Comparison of ENCODE assay signal across 15 cellular contexts in genomic region chr10:124640056-124640455, GRCh38.
DNase-seq lines count a peak whose midpoint lies in the region; ATAC-seq and TF ChIP-seq lines count a peak whose summit lies in the region.
"Had no signal": no experiment of that assay in that cellular context is flagged by ENCODE, and none has a peak within 500 bp of the region (broad histone marks: within the 10 kb centered on the region; RNA-seq: fewer than 3 reads in every experiment).

No MANE protein-coding gene starts in this region.

- H3K36me3 Mint-ChIP-seq in neural crest cell (ENCODE audit: low read depth): no peaks in the 10 kb centered on the region
- H3K36me3 Mint-ChIP-seq: activated naive CD8-positive, alpha-beta T cell treated with anti-CD3 and anti-CD28 coated beads, Interleukin-2, amount 10 ng/mL, durations not matched to agents 7 days and 5 days had no signal

- intact Hi-C loops in heart left ventricle (cut with DNase I): loop anchor here in 7 of 10 donors (5.0 to 10.0 kb wide), 4 partner anchors 37 to 97 kb away; no protein-coding TSS in a partner anchor
- intact Hi-C loops in cardiac septum (cut with DNase I): no loop called here
- intact Hi-C loops in uterus (cut with DNase I; ENCODE audit: low total_unique reads): no loop called here
- intact Hi-C loops in ascending aorta (cut with DNase I): no loop called here

- no peak for TF ChIP-seq CTCF in heart left ventricle (IDR thresholded peaks at IDR 0.05)
- TF ChIP-seq CTCF in neural crest cell (conservative IDR thresholded peaks at IDR 0.05): no peak
- TF ChIP-seq CTCF in uterus (IDR thresholded peaks at IDR 0.05): no peak
- no peak for TF ChIP-seq CTCF in ascending aorta (IDR thresholded peaks at IDR 0.05)

- H3K9me3 ChIP-seq in heart left ventricle (no peaks in the 10 kb centered on the region), uterus (no peaks in the 10 kb centered on the region), ascending aorta (no peaks in the 10 kb centered on the region)
- H3K9me3 ChIP-seq in effector memory CD4-positive, alpha-beta T cell (ENCODE audit: control insufficient read depth, low read length): no peaks in the 10 kb centered on the region
- H3K9me3 ChIP-seq: A549, pancreas had no signal

- H3K27me3 ChIP-seq in heart left ventricle (no peaks in the 10 kb centered on the region), uterus (no peaks in the 10 kb centered on the region), ascending aorta (no peaks in the 10 kb centered on the region)
- H3K27me3 ChIP-seq in effector memory CD4-positive, alpha-beta T cell (replicated peaks; ENCODE audit: control insufficient read depth, insufficient read depth, low read length, poor library complexity, severe bottlenecking): no peaks in the 10 kb centered on the region
- H3K27me3 ChIP-seq: pancreas had no signal

- peaks cover 50% of the 10 kb centered on the region for H3K4me1 Mint-ChIP-seq in neural crest cell

- no peak for TF ChIP-seq POLR2A in heart left ventricle (IDR thresholded peaks at IDR 0.05)
- no peak for TF ChIP-seq POLR2A in uterus (IDR thresholded peaks at IDR 0.05)

- H3K27ac Mint-ChIP-seq in neural crest cell (ENCODE audit: unreplicated experiment): peak overlapping the region; percentile 96
- H3K27ac Mint-ChIP-seq: activated naive CD8-positive, alpha-beta T cell treated with anti-CD3 and anti-CD28 coated beads, Interleukin-2, amount 10 ng/mL, durations not matched to agents 7 days and 5 days had no signal

- no peaks in the 10 kb centered on the region for H3K27me3 Mint-ChIP-seq in neural crest cell (ENCODE audit: low read depth)
- H3K27me3 Mint-ChIP-seq: activated naive CD8-positive, alpha-beta T cell treated with anti-CD3 and anti-CD28 coated beads, Interleukin-2, amount 10 ng/mL, durations not matched to agents 7 days and 5 days had no signal

- H3K27ac ChIP-seq in heart left ventricle (peak overlapping the region in 9 of 12 donors; percentile 48 to 93 (median 82)), uterus (peak overlapping the region; percentile 52 to 78), ascending aorta (no peak overlapping the region)
- H3K27ac ChIP-seq in effector memory CD4-positive, alpha-beta T cell (ENCODE audit: insufficient read depth, low read length, poor library complexity, severe bottlenecking): peak overlapping the region; percentile 72
- H3K27ac ChIP-seq: A549, pancreas had no signal

- DNase-seq in heart left ventricle (no peak), cardiac septum (ENCODE audit: low spot score) (no peak), neural crest cell (ENCODE audit: low read depth, low spot score) (no peak), uterus (no peak), ascending aorta (ENCODE audit: low spot score in 2 of 2) (no peak), NCI-H1436 (lab: John Stamatoyannopoulos, UW) (no peak)
- DNase-seq in effector memory CD4-positive, alpha-beta T cell: no peak
- DNase-seq in activated effector memory CD4-positive, alpha-beta T cell treated with Interleukin-2 at 50 U/mL for 16 hours: no peak
- DNase-seq: activated CD4-positive, CD25-positive, alpha-beta regulatory T cell; activated naive CD8-positive, alpha-beta T cell treated with anti-CD3 and anti-CD28 coated beads, Interleukin-2, amount 10 ng/mL, durations not matched to agents 7 days and 5 days; mesenchymal stem cell; NCI-H1694; NCI-H524 had no signal

- no peak overlapping the region for H3K4me3 ChIP-seq in heart left ventricle
- no peak overlapping the region for H3K4me3 ChIP-seq in effector memory CD4-positive, alpha-beta T cell (ENCODE audit: insufficient read depth, low read depth, low read length, poor library complexity, severe bottlenecking)
- H3K4me3 ChIP-seq in uterus: no peak overlapping the region
- H3K4me3 ChIP-seq in ascending aorta: no peak overlapping the region
- H3K4me3 ChIP-seq: A549, pancreas had no signal

- no peak for ATAC-seq in heart left ventricle
- ATAC-seq: A549 had no signal

- H3K4me1 ChIP-seq in heart left ventricle (peaks cover 9 to 94% (median 73%) of the 10 kb centered on the region in 12 donors), uterus (peaks cover 11 to 18% of the 10 kb centered on the region in 2 donors), ascending aorta (peaks cover 6 to 11% of the 10 kb centered on the region in 2 donors)
- H3K4me1 ChIP-seq in effector memory CD4-positive, alpha-beta T cell (ENCODE audit: control insufficient read depth, insufficient read depth, low read length, poor library complexity, severe bottlenecking): peaks cover 75% of the 10 kb centered on the region
- H3K4me1 ChIP-seq: A549, pancreas had no signal

- WGBS in heart left ventricle, 4 donors: 82 to 94% (median 87%) methylated on average over 5 to 7 of the region's 7 CpGs

- H3K36me3 ChIP-seq in heart left ventricle (peaks cover 0 to 13% (median 0%) of the 10 kb centered on the region in 9 donors), uterus (no peaks in the 10 kb centered on the region), ascending aorta (no peaks in the 10 kb centered on the region)
- H3K36me3 ChIP-seq in effector memory CD4-positive, alpha-beta T cell (ENCODE audit: control insufficient read depth, insufficient read depth, low read length): peaks cover 6% of the 10 kb centered on the region
- H3K36me3 ChIP-seq: pancreas had no signal

- H3K9me3 Mint-ChIP-seq in neural crest cell: no peaks in the 10 kb centered on the region
- H3K9me3 Mint-ChIP-seq: activated naive CD8-positive, alpha-beta T cell treated with anti-CD3 and anti-CD28 coated beads, Interleukin-2, amount 10 ng/mL, durations not matched to agents 7 days and 5 days had no signal

- no peak overlapping the region for H3K4me3 Mint-ChIP-seq in neural crest cell
- H3K4me3 Mint-ChIP-seq: activated naive CD8-positive, alpha-beta T cell treated with anti-CD3 and anti-CD28 coated beads, Interleukin-2, amount 10 ng/mL, durations not matched to agents 7 days and 5 days had no signal

Comparison
In these comparisons a context has a peak if more than half of its experiments do, and no peak if none do; other contexts are left out.
1. intact Hi-C loops: an anchor here in heart left ventricle (5.0 to 10.0 kb wide); none called in cardiac septum, uterus and ascending aorta.
2. H3K27ac ChIP-seq: peak in heart left ventricle (9 of 12), effector memory CD4-positive, alpha-beta T cell (single experiment) and uterus (2 of 2); none in ascending aorta (0 of 2).